ENCODE assay signal across 1 cellular context in the genomic region with DNA sequence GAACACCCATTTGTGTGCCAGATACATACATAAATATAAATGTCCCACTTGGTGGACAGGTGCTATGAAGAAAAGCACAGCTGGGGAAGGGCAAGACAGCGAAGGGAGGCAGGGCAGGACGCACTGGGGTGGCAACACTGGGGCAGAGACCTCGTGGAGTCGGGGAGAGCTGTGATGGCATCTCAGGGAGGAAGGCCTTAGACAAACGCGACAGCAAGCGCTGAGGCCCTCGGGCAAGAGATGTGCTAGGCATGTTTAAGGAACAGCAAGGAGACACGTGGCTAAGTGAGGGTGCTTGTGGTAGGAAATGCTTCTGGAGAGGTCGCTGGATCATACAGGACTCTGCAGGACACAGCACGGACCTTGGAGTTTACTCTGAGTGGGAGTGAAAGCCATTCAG.
TF ChIP-seq lines count a peak whose summit lies in the region.

No MANE protein-coding gene starts in this region.

TF ChIP-seq in HEK293, 187 proteins besides CTCF, POLR2A, EP300 and RAD21:
- no peak for TF ChIP-seq ZNF449 (tag by site-specific recombination; IDR thresholded peaks at IDR 0.05)
- no peak for TF ChIP-seq EGR2 (tag by site-specific recombination; IDR thresholded peaks at IDR 0.05; ENCODE audit: low read depth)
- TF ChIP-seq GLIS1 (tag by site-specific recombination; IDR thresholded peaks at IDR 0.05), result no peak
- no peak for TF ChIP-seq ZNF16 (tag by site-specific recombination; IDR thresholded peaks at IDR 0.05; ENCODE audit: low read depth)
- no peak for TF ChIP-seq ZNF488 (tag by site-specific recombination; IDR thresholded peaks at IDR 0.05)
- no peak for TF ChIP-seq ZNF561 (tag by site-specific recombination; IDR thresholded peaks at IDR 0.05; ENCODE audit: borderline replicate concordance)
- no peak for TF ChIP-seq ZNF10 (tag by site-specific recombination; IDR thresholded peaks at IDR 0.05)
- TF ChIP-seq ZNF670 (tag by site-specific recombination; IDR thresholded peaks at IDR 0.05; ENCODE audit: low read depth), result no peak
- TF ChIP-seq ZNF692 (tag by site-specific recombination; IDR thresholded peaks at IDR 0.05), result no peak
- TF ChIP-seq SCRT2 (tag by site-specific recombination; IDR thresholded peaks at IDR 0.05), result no peak
- no peak for TF ChIP-seq ZNF510 (tag by site-specific recombination; IDR thresholded peaks at IDR 0.05; ENCODE audit: insufficient replicate concordance)
- no peak for TF ChIP-seq ZNF37A (tag by site-specific recombination; IDR thresholded peaks at IDR 0.05)
- no peak for TF ChIP-seq KLF7 (tag by site-specific recombination; IDR thresholded peaks at IDR 0.05; ENCODE audit: borderline replicate concordance)
- no peak for TF ChIP-seq ZNF366 (tag by site-specific recombination; conservative IDR thresholded peaks at IDR 0.05)
- TF ChIP-seq ZNF157 (tag by site-specific recombination; IDR thresholded peaks at IDR 0.05), result no peak
- TF ChIP-seq, protein P1, sequence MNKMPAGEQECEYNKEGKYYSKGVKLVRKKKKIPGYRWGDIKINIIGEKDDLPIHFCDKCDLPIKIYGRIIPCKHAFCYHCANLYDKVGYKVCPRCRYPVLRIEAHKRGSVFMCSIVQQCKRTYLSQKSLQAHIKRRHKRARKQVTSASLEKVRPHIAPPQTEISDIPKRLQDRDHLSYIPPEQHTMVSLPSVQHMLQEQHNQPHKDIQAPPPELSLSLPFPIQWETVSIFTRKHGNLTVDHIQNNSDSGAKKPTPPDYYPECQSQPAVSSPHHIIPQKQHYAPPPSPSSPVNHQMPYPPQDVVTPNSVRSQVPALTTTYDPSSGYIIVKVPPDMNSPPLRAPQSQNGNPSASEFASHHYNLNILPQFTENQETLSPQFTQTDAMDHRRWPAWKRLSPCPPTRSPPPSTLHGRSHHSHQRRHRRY (tag by site-specific recombination; IDR thresholded peaks at IDR 0.05), result no peak
- no peak for TF ChIP-seq ZNF600 (tag by site-specific recombination; IDR thresholded peaks at IDR 0.05)
- TF ChIP-seq BCL6B (tag by site-specific recombination; IDR thresholded peaks at IDR 0.05), result no peak
